11 cellular contexts compared by ENCODE assay signal in the genomic region with DNA sequence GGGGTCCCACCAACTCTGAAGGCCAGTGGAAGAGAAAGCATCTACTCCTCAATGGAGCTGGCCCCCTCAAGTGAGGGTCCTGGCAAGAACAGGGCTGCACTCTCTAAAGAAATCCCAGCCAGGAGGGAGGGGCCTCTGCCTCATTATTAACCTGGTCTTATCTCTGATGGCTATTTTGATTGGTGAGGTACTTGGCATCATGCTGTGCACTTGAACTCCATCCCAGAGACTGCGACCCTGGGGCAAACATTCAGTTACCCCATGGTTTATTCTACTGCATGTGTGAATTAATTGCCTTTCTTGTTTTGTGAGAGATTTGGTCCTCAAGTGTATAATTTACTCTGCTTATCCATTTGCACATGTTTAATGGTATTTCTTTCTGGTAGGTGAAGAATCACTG.
"Had no signal": no experiment of that assay in that cellular context is flagged by ENCODE, and none has a peak within 500 bp of the region (broad histone marks: within the 10 kb centered on the region; RNA-seq: fewer than 3 reads in every experiment).

No MANE protein-coding gene starts in this region.

- H3K4me1 Mint-ChIP-seq: activated CD4-positive, alpha-beta T cell treated with anti-CD3 and anti-CD28 coated beads for 36 hours; activated naive CD4-positive, alpha-beta T cell treated with anti-CD3 and anti-CD28 coated beads, Interleukin-2, amount 10 ng/mL, durations not matched to agents 7 days and 5 days had no signal

- H3K36me3 ChIP-seq: SJSA1, WERI-Rb-1 had no signal

- H3K4me1 ChIP-seq: SJSA1 had no signal

- H3K4me3 ChIP-seq: K562, SJSA1 had no signal

- H3K27ac Mint-ChIP-seq: activated CD4-positive, alpha-beta memory T cell treated with anti-CD3 and anti-CD28 coated beads, Interleukin-2, amount 10 ng/mL, durations not matched to agents 7 days and 5 days; activated CD4-positive, alpha-beta T cell treated with anti-CD3 and anti-CD28 coated beads for 36 hours; activated naive CD4-positive, alpha-beta T cell treated with anti-CD3 and anti-CD28 coated beads, Interleukin-2, amount 10 ng/mL, durations not matched to agents 7 days and 5 days; activated naive CD8-positive, alpha-beta T cell treated with anti-CD3 and anti-CD28 coated beads for 36 hours; activated T-cell treated with anti-CD3 and anti-CD28 coated beads, Interleukin-2, amount 50 U/mL, for 72 hours; activated T-helper 2 cell treated with anti-CD3 and anti-CD28 coated beads, Interferon-gamma antibody, Interleukin-2, Interleukin-4, amounts not matched to agents 10 μg/mL and 5 μg/mL and 100 μg/mL, durations not matched to agents 14 hours and 24 hours and 36 hours; T-helper 2 cell treated with Interferon-gamma antibody and Interleukin-4, amounts not matched to agents 5 μg/mL and 100 μg/mL, for 36 hours had no signal

- H3K27ac ChIP-seq: SJSA1, WERI-Rb-1 had no signal

- H3K9me3 Mint-ChIP-seq: activated CD4-positive, alpha-beta memory T cell treated with anti-CD3 and anti-CD28 coated beads, Interleukin-2, amount 10 ng/mL, durations not matched to agents 7 days and 5 days; activated naive CD4-positive, alpha-beta T cell treated with anti-CD3 and anti-CD28 coated beads, Interleukin-2, amount 10 ng/mL, durations not matched to agents 7 days and 5 days; activated naive CD8-positive, alpha-beta T cell treated with anti-CD3 and anti-CD28 coated beads for 36 hours; activated T-cell treated with anti-CD3 and anti-CD28 coated beads, Interleukin-2, amount 50 U/mL, for 72 hours; activated T-helper 2 cell treated with anti-CD3 and anti-CD28 coated beads, Interferon-gamma antibody, Interleukin-2, Interleukin-4, amounts not matched to agents 10 μg/mL and 5 μg/mL and 100 μg/mL, durations not matched to agents 14 hours and 24 hours and 36 hours; T-helper 2 cell treated with Interferon-gamma antibody and Interleukin-4, amounts not matched to agents 5 μg/mL and 100 μg/mL, for 36 hours had no signal

- H3K36me3 Mint-ChIP-seq: activated naive CD4-positive, alpha-beta T cell treated with anti-CD3 and anti-CD28 coated beads, Interleukin-2, amount 10 ng/mL, durations not matched to agents 7 days and 5 days; activated naive CD8-positive, alpha-beta T cell treated with anti-CD3 and anti-CD28 coated beads for 36 hours had no signal

- DNase-seq: cerebellar nuclear complex had no signal

- H3K9me3 ChIP-seq: SJSA1 had no signal

- H3K4me3 Mint-ChIP-seq: activated CD4-positive, alpha-beta memory T cell treated with anti-CD3 and anti-CD28 coated beads, Interleukin-2, amount 10 ng/mL, durations not matched to agents 7 days and 5 days; activated CD4-positive, alpha-beta T cell treated with anti-CD3 and anti-CD28 coated beads for 36 hours; activated naive CD4-positive, alpha-beta T cell treated with anti-CD3 and anti-CD28 coated beads, Interleukin-2, amount 10 ng/mL, durations not matched to agents 7 days and 5 days; activated naive CD8-positive, alpha-beta T cell treated with anti-CD3 and anti-CD28 coated beads for 36 hours; activated T-cell treated with anti-CD3 and anti-CD28 coated beads, Interleukin-2, amount 50 U/mL, for 72 hours; T-helper 2 cell treated with Interferon-gamma antibody and Interleukin-4, amounts not matched to agents 5 μg/mL and 100 μg/mL, for 36 hours had no signal
